In the genomic region with DNA sequence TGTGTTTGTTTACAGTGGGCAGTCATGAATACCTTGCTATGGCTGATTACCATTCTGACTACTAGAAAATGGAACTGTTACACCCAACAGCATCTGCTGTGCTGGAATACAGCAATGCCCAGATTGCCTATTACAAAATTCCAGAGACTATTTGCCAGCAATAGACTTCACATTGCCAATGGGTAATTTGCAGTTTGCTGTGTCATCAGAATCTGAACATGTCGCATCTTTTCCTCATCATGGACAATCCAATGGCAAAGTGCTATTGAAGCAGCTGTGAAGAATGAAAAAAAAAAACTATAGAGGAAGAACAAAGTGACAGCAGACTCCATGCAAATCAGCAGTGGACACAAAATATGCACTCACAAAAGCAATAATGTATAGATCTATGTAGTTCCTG, we compare ENCODE assay signal across 22 cellular contexts.
A peak's percentile ranks its signal among the peaks of the same experiment; 100 is the strongest.
DNase-seq lines count a peak whose midpoint lies in the region; ATAC-seq, FAIRE-seq and TF ChIP-seq lines count a peak whose summit lies in the region.
"Had no signal": no experiment of that assay in that cellular context is flagged by ENCODE, and none has a peak within 500 bp of the region (broad histone marks: within the 10 kb centered on the region; RNA-seq: fewer than 3 reads in every experiment).

No MANE protein-coding gene starts in this region.

- POLR2A ChIA-PET in HepG2 (lab: Yijun Ruan, JAX), result no interaction called here

- H3K4me3 ChIP-seq in HepG2 (replicated peaks in 1 of 3; ENCODE audit: insufficient read depth in 1 of 3, low read depth in 2 of 3, low read length in 3 of 3) (no peak overlapping the region), right lobe of liver (no peak overlapping the region)
- H3K4me3 ChIP-seq: BLaER1 treated with 17β-estradiol and CSF1 and Interleukin-3, amounts not matched to agents 10 nM and 100 nM; HAP-1 had no signal

- H3K9ac ChIP-seq in HepG2 (ENCODE audit: insufficient read depth, low read depth, low read length), result no peak overlapping the region
- H3K9ac ChIP-seq: BLaER1 treated with 17β-estradiol and CSF1 and Interleukin-3, amounts not matched to agents 10 nM and 100 nM had no signal

- no peaks in the 10 kb centered on the region for H3K79me2 ChIP-seq in HepG2 (ENCODE audit: insufficient read depth, low read length)

- H3K4me1 ChIP-seq in HepG2 (ENCODE audit: insufficient read depth, low read length) (no peaks in the 10 kb centered on the region), right lobe of liver (no peaks in the 10 kb centered on the region)
- H3K4me1 ChIP-seq: BE2C; BLaER1 treated with 17β-estradiol and CSF1 and Interleukin-3, amounts not matched to agents 10 nM and 100 nM; HAP-1 had no signal

- H2AFZ ChIP-seq in HepG2 (ENCODE audit: low read length), result no peak overlapping the region

- TF ChIP-seq CTCF in HepG2 (CRISPR knock-in tag; IDR thresholded peaks at IDR 0.05) (no peak), right lobe of liver (IDR thresholded peaks at IDR 0.05) (no peak)

- DNase-seq in HepG2 (ENCODE audit: low spot score) (no peak), right lobe of liver (no peak), NCI-H1694 (lab: John Stamatoyannopoulos, UW) (peak; percentile 3), NCI-H69 (lab: John Stamatoyannopoulos, UW) (peak; percentile 13), DMS79 treated with DMSO at 0.1 percent for 48 hours (lab: John Stamatoyannopoulos, UW) (no peak), NCI-H2029 (lab: John Stamatoyannopoulos, UW) (no peak)
- DNase-seq: 8988T; BE2C; CD4-positive, alpha-beta T cell; CD8-positive, alpha-beta memory T cell; DMS 273 treated with DMSO at 0.1 percent for 48 hours; EL; GF-D8; GOT3; HFFc6 had no signal

- no peak overlapping the region for H3K4me2 ChIP-seq in HepG2 (ENCODE audit: low read depth, low read length)
- H3K4me2 ChIP-seq: BLaER1 treated with 17β-estradiol and CSF1 and Interleukin-3, amounts not matched to agents 10 nM and 100 nM had no signal

- no peak for FAIRE-seq in HepG2 (lab: Jason Lieb, UNC)
- FAIRE-seq: D721Med, GM12891, GM18507, H54 had no signal

- H3K9me3 ChIP-seq in HepG2 (ENCODE audit: low read length) (no peaks in the 10 kb centered on the region), right lobe of liver (no peaks in the 10 kb centered on the region)
- H3K9me3 ChIP-seq: BE2C, HAP-1 had no signal

- H3K36me3 ChIP-seq in HepG2 (replicated peaks in 1 of 2; ENCODE audit: control insufficient read depth in 1 of 2, insufficient read depth in 2 of 2, low read length in 2 of 2) (no peaks in the 10 kb centered on the region), right lobe of liver (no peaks in the 10 kb centered on the region)
- H3K36me3 ChIP-seq: BE2C; BLaER1 treated with 17β-estradiol and CSF1 and Interleukin-3, amounts not matched to agents 10 nM and 100 nM; HAP-1 had no signal

- no peak overlapping the region for H3K27ac ChIP-seq in HepG2 (ENCODE audit: extremely low read length, insufficient read depth, low read length)
- no peak overlapping the region for H3K27ac ChIP-seq in right lobe of liver
- H3K27ac ChIP-seq: BLaER1 treated with 17β-estradiol and CSF1 and Interleukin-3, amounts not matched to agents 10 nM and 100 nM had no signal

- TF ChIP-seq EP300 in HepG2 (IDR thresholded peaks at IDR 0.05; ENCODE audit: low read depth in 2 of 2, low read length in 2 of 2) (no peak), HepG2 (CRISPR knock-in tag; IDR thresholded peaks at IDR 0.05; ENCODE audit: borderline replicate concordance) (no peak)

- CTCF ChIA-PET in HepG2 (lab: Yijun Ruan, JAX; ENCODE audit: low intra/inter-chr PET ratio, low total read pairs), result no interaction called here

- ATAC-seq in HepG2, result no peak
- no peak for ATAC-seq in right lobe of liver
- ATAC-seq in HG03175 (IDR thresholded peaks at IDR 0.05; ENCODE audit: unreplicated experiment), result no peak

- H3K27me3 ChIP-seq in HepG2 (ENCODE audit: control insufficient read depth in 1 of 2, insufficient read depth in 2 of 2, low read length in 2 of 2), result no peaks in the 10 kb centered on the region
- no peaks in the 10 kb centered on the region for H3K27me3 ChIP-seq in right lobe of liver
- H3K27me3 ChIP-seq: BE2C; BLaER1 treated with 17β-estradiol and CSF1 and Interleukin-3, amounts not matched to agents 10 nM and 100 nM had no signal

- intact Hi-C loops in HepG2 (cut with micrococcal nuclease; ENCODE audit: unreplicated experiment), result no loop called here
- intact Hi-C loops in right lobe of liver (cut with DNase I), result no loop called here

- BruUV-seq in HepG2 (replicated peaks; lab: Mats Ljungman, UMichigan), result no TSS peak

- TF ChIP-seq RAD21 in HepG2 (CRISPR knock-in tag; IDR thresholded peaks at IDR 0.05), result no peak

- TF ChIP-seq POLR2A in HepG2 (IDR thresholded peaks at IDR 0.05; ENCODE audit: insufficient read depth in 1 of 2, low read depth in 2 of 2, low read length in 2 of 2) (no peak), right lobe of liver (IDR thresholded peaks at IDR 0.05) (no peak)

- H4K20me1 ChIP-seq in HepG2 (ENCODE audit: insufficient read depth, low read length), result no peaks in the 10 kb centered on the region
- H4K20me1 ChIP-seq: BLaER1 treated with 17β-estradiol and CSF1 and Interleukin-3, amounts not matched to agents 10 nM and 100 nM had no signal

- 76% methylated on average over 1 of the region's 1 CpG for WGBS in HepG2 (ENCODE audit: low lambda C conversion rate)
- 71% methylated on average over 1 of the region's 1 CpG for WGBS in right lobe of liver (ENCODE audit: insufficient coverage, low coverage, low lambda C conversion rate, missing lambda C conversion rate)

- in situ Hi-C loops in HepG2 (cut with HindIII; ENCODE audit: extremely low pct_ligation_motif_present, low pct_unique_long_range_greater_than_20kb), result no loop called here

TF ChIP-seq in HepG2, 621 proteins besides CTCF, POLR2A, EP300 and RAD21:
- TF ChIP-seq SSRP1 (CRISPR knock-in tag; IDR thresholded peaks at IDR 0.05) (no peak), MAFK (conservative IDR thresholded peaks at IDR 0.05 in 1 of 2, IDR thresholded peaks at IDR 0.05 in 1 of 2; ENCODE audit: low read length in 2 of 2) (peak; percentile 69 to 84; a peak in 3 of 4 replicates), MAFF (IDR thresholded peaks at IDR 0.05; ENCODE audit: low read depth, low read length) (peak; percentile 74), ZNF703 (CRISPR knock-in tag; IDR thresholded peaks at IDR 0.05; ENCODE audit: borderline replicate concordance) (no peak)

Comparison
In these comparisons a context has a peak if more than half of its experiments do, and no peak if none do; other contexts are left out.
1. DNase-seq: peak in NCI-H1694 (single experiment) and NCI-H69 (single experiment); none in HepG2 (single experiment), right lobe of liver (0 of 3), DMS79 treated with DMSO at 0.1 percent for 48 hours (single experiment) and NCI-H2029 (single experiment).